ENCODE assay signal across 10 cellular contexts in the genomic region with DNA sequence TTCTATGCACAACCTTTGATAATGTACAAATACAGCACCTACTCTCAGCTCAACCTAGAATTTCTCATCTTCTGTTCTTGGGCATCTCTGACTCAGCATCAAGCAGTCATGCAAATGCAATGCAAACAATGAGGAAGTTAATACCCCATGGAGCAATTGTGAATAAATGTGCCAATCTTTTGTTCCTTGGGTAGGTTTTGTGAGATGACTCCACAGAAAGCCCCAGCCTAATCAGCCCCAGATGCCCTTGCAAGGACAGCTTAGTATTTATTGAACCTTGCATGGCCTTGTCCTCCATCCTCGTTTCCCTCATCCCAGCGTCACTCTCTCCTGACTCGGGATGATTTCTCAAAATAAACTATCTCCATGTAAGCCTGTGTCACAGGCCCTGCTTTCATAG.
DNase-seq lines count a peak whose midpoint lies in the region; ATAC-seq lines count a peak whose summit lies in the region.
"Had no signal": no experiment of that assay in that cellular context is flagged by ENCODE, and none has a peak within 500 bp of the region (broad histone marks: within the 10 kb centered on the region; RNA-seq: fewer than 3 reads in every experiment).

No MANE protein-coding gene starts in this region.

- in situ Hi-C loops in ACHN (cut with HindIII; ENCODE audit: low pct_ligation_motif_present, low pct_unique_long_range_greater_than_20kb, low sequenced_read_pairs), result no loop called here

- DNase-seq in ACHN (peak; percentile 94), HT1080 (ENCODE audit: low read depth) (peak; percentile 93), amniotic stem cell (lab: John Stamatoyannopoulos, UW) (peak; percentile 81), iPS-NIHi11 (ENCODE audit: low spot score) (peak; percentile 59), DMS 273 (lab: John Stamatoyannopoulos, UW; ENCODE audit: unreplicated experiment) (no peak), putamen (ENCODE audit: low spot score) (no peak), cerebellar nuclear complex (lab: John Stamatoyannopoulos, UW) (no peak), left ventricle myocardium superior (no peak)
- DNase-seq: activated CD4-positive, alpha-beta T cell treated with anti-CD3 and anti-CD28 coated beads, Interleukin-2, amount 10 ng/mL, durations not matched to agents 7 days and 5 days; NCI-H345 had no signal

- intact Hi-C loops in left ventricle myocardium superior (cut with micrococcal nuclease), result no loop called here

- ATAC-seq in left ventricle myocardium superior, result no peak

Comparison
In these comparisons a context has a peak if more than half of its experiments do, and no peak if none do; other contexts are left out.
1. DNase-seq: peak in ACHN (single experiment), HT1080 (single experiment), amniotic stem cell (single experiment) and iPS-NIHi11 (single experiment); none in DMS 273 (single experiment), putamen (single experiment), cerebellar nuclear complex (0 of 2) and left ventricle myocardium superior (single experiment).